8 cellular contexts compared by ENCODE assay signal in the genomic region with DNA sequence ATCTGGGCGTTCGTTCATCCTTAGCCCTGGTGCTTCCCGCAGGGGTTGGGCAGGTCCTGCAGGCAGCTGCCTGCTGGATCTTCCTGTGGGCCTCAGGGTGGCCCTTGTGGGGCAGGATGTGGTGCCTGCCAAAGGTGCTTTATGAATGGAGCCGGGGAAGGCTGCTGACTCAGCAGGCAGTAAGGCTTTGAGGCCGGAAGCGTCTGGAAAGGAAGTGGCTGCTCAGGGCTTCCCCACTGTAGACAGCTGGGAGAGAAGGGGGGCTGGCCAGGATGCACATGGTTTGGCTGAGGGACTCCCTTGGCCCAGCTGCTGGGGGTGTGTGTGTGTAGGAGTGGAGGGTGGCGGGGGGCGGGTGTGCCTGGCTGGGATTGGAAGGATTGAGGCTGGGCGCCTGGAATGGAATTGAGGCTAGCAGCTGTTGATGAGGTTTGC. TPM values are rescaled to one million over a fixed set of nuclear protein-coding genes. Genes with fewer than 3 reads are reported as not detected.
DNase-seq lines count a peak whose midpoint lies in the region; ATAC-seq, FAIRE-seq and TF ChIP-seq lines count a peak whose summit lies in the region.

No MANE protein-coding gene starts in this region.

- H3K4me3 Mint-ChIP-seq in neural crest cell, result no peak overlapping the region

- H3K27me3 Mint-ChIP-seq in neural crest cell (ENCODE audit: low read depth), result no peaks in the 10 kb centered on the region

- peak overlapping the region; percentile 95 for H3K27ac Mint-ChIP-seq in neural crest cell (ENCODE audit: unreplicated experiment)

- no peaks in the 10 kb centered on the region for H3K36me3 Mint-ChIP-seq in neural crest cell (ENCODE audit: low read depth)

- peaks cover 39% of the 10 kb centered on the region for H3K4me1 Mint-ChIP-seq in neural crest cell

- peak; percentile 77 for ATAC-seq in HG03139 (IDR thresholded peaks at IDR 0.05; ENCODE audit: unreplicated experiment)

- no peak overlapping the region for H3K4me3 ChIP-seq in fibroblast of pulmonary artery (replicated peaks; ENCODE audit: low read depth, low read length)

- DNase-seq in DMS53 (lab: John Stamatoyannopoulos, UW) (peak; percentile 43), DMS53 treated with DMSO at 0.1 percent for 48 hours (lab: John Stamatoyannopoulos, UW; ENCODE audit: unreplicated experiment) (no peak), RCC 7860 (ENCODE audit: low spot score) (peak; percentile 92), activated T-helper 1 cell treated with Interleukin-2 at 50 U/mL for 16 hours (ENCODE audit: low read depth) (peak; percentile 64), fibroblast of pulmonary artery (ENCODE audit: low read depth) (peak; percentile 97), neural crest cell (ENCODE audit: low read depth, low spot score) (peak; percentile 22)
- peak; percentile 61 for DNase-seq in stimulated activated naive CD4-positive, alpha-beta T cell treated with Interleukin-2 at 50 U/mL for 16 hours (lab: John Stamatoyannopoulos, UW)

- no peaks in the 10 kb centered on the region for H3K9me3 Mint-ChIP-seq in neural crest cell

- no peak for TF ChIP-seq CTCF in fibroblast of pulmonary artery (IDR thresholded peaks at IDR 0.05; ENCODE audit: low read length, missing control alignments)
- no peak for TF ChIP-seq CTCF in neural crest cell (conservative IDR thresholded peaks at IDR 0.05)

- FAIRE-seq in RCC 7860 (lab: Jason Lieb, UNC), result peak; percentile 90

RNA-seq across cellular contexts. Expression of gene CD276, which starts 12.9 kb away (rescaled TPM):
- 184 and 199 TPM in 2 replicates for total RNA-seq in neural crest cell

RNA-seq across cellular contexts. Expression of gene INSYN1, which starts 56.1 kb away (rescaled TPM):
- total RNA-seq in neural crest cell, result 9.5 and 9.6 TPM in 2 replicates
